1 cellular context compared by ENCODE assay signal in genomic region chr6:4778086-4778485, GRCh38.
TF ChIP-seq lines count a peak whose summit lies in the region.

No MANE protein-coding gene starts in this region.

TF ChIP-seq in K562, 482 proteins besides CTCF, POLR2A, EP300 and RAD21 (continued from another document):
- TF ChIP-seq CEBPB (tag; IDR thresholded peaks at IDR 0.05) (peak; percentile 65; the same call in 1 of the 2 replicates), MBD1 (CRISPR knock-in tag; IDR thresholded peaks at IDR 0.05) (peak; percentile 68; the same call in 1 of the 2 replicates), SFPQ (IDR thresholded peaks at IDR 0.05; ENCODE audit: low read depth, low read length) (no peak), ZNF589 (CRISPR knock-in tag; IDR thresholded peaks at IDR 0.05; ENCODE audit: low read depth) (no peak), JUNB (CRISPR knock-in tag; conservative IDR thresholded peaks at IDR 0.05) (no peak), MED1 (CRISPR knock-in tag; IDR thresholded peaks at IDR 0.05; ENCODE audit: borderline replicate concordance) (no peak), TRIM28 (IDR thresholded peaks at IDR 0.05) (peak; percentile 86)
